In the genomic region with DNA sequence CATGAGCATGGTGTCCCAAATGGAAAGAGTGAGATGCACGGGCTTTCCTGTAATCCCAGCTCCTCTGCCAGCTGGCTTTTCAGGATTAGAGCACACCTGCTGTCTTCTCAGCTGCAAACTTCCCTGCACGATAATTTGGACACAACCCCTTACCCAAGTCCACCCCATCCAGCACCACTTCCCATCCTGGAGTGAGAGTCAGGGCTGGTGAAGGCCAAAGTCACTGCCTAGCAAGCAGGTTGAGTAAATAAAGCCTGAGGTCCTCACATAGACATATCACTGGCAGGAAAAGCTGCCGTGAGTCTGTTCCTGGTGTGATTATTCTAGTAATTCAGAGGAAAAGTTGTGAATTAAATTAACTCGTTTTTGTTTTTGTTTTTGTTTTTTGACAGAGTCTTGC, we compare ENCODE assay signal across 17 cellular contexts.
DNase-seq lines count a peak whose midpoint lies in the region; ATAC-seq and TF ChIP-seq lines count a peak whose summit lies in the region.
"Had no signal": no experiment of that assay in that cellular context is flagged by ENCODE, and none has a peak within 500 bp of the region (broad histone marks: within the 10 kb centered on the region; RNA-seq: fewer than 3 reads in every experiment).

No MANE protein-coding gene starts in this region.

- no peak overlapping the region for H3K18ac ChIP-seq in IMR-90 (ENCODE audit: low read depth, low read length)

- TF ChIP-seq POLR2A in IMR-90 (IDR thresholded peaks at IDR 0.05; ENCODE audit: low read depth, low read length) (no peak), lower leg skin (IDR thresholded peaks at IDR 0.05) (no peak)

- no peak overlapping the region for H4K5ac ChIP-seq in IMR-90 (ENCODE audit: low read depth, low read length)

- peak overlapping the region; percentile 32 for H2AK9ac ChIP-seq in IMR-90 (replicated peaks; ENCODE audit: low read depth, low read length, poor library complexity)

- no peak overlapping the region for H2BK20ac ChIP-seq in IMR-90 (ENCODE audit: low read depth, low read length)

- in situ Hi-C loops in IMR-90 (cut with MboI; ENCODE audit: low sequenced_read_pairs): no loop called here

- H3K23ac ChIP-seq in IMR-90 (ENCODE audit: low read depth, low read length): no peak overlapping the region

- H4K91ac ChIP-seq in IMR-90 (ENCODE audit: insufficient read depth, low read depth, low read length): no peak overlapping the region

- no peaks in the 10 kb centered on the region for H3K79me1 ChIP-seq in IMR-90 (ENCODE audit: low read depth in 1 of 2, low read length in 2 of 2)

- no peaks in the 10 kb centered on the region for H3K9me3 ChIP-seq in IMR-90 (ENCODE audit: control insufficient read depth, insufficient read depth, low read length)
- H3K9me3 ChIP-seq in WERI-Rb-1 (ENCODE audit: severe bottlenecking): no peaks in the 10 kb centered on the region

- no peak for TF ChIP-seq CTCF in IMR-90 (conservative IDR thresholded peaks at IDR 0.05; ENCODE audit: low read depth, low read length)
- no peak for TF ChIP-seq CTCF in WERI-Rb-1 (IDR thresholded peaks at IDR 0.05; ENCODE audit: low read depth, low read length)
- no peak for TF ChIP-seq CTCF in lower leg skin (IDR thresholded peaks at IDR 0.05)
- TF ChIP-seq CTCF in coronary artery (IDR thresholded peaks at IDR 0.05): no peak

- no peak overlapping the region for H4K8ac ChIP-seq in IMR-90 (ENCODE audit: low read depth in 2 of 2, low read length in 2 of 2)

- CTCF ChIA-PET in IMR-90 (lab: Yijun Ruan, JAX): no interaction called here

- TF ChIP-seq RAD21 in IMR-90 (IDR thresholded peaks at IDR 0.05; ENCODE audit: low read length): no peak

- H4K20me1 ChIP-seq in IMR-90 (ENCODE audit: insufficient read depth, low read length): no peaks in the 10 kb centered on the region

- no peak overlapping the region for H2AFZ ChIP-seq in IMR-90 (replicated peaks; ENCODE audit: low read length, poor library complexity)
- H2AFZ ChIP-seq: GM23248 had no signal

- dilution Hi-C loops in IMR-90 (cut with HindIII; ENCODE audit: low sequenced_read_pairs, unreplicated experiment): no loop called here

- no peaks in the 10 kb centered on the region for H3K36me3 Mint-ChIP-seq in activated T-helper 2 cell treated with anti-CD3 and anti-CD28 coated beads, Interferon-gamma antibody, Interleukin-2, Interleukin-4, amounts not matched to agents 10 μg/mL and 5 μg/mL and 100 μg/mL, durations not matched to agents 14 hours and 24 hours and 36 hours (ENCODE audit: low read depth)
- H3K36me3 Mint-ChIP-seq: CD4-positive, alpha-beta memory T cell had no signal

- H3K9ac ChIP-seq in IMR-90 (ENCODE audit: low read depth, low read length): no peak overlapping the region
- H3K9ac ChIP-seq: GM23248 had no signal

- intact Hi-C loops in IMR-90 (cut with micrococcal nuclease): no loop called here
- intact Hi-C loops in lower leg skin (cut with DNase I; ENCODE audit: low total_unique reads): no loop called here
- intact Hi-C loops in activated T-helper 2 cell treated with anti-CD3 and anti-CD28 coated beads, Interferon-gamma antibody, Interleukin-2, Interleukin-4, amounts not matched to agents 10 μg/mL and 5 μg/mL and 100 μg/mL, durations not matched to agents 14 hours and 24 hours and 36 hours (cut with micrococcal nuclease): no loop called here

- no peak overlapping the region for H2AK5ac ChIP-seq in IMR-90 (ENCODE audit: low read depth, low read length)

- H3K4me1 Mint-ChIP-seq in activated T-helper 2 cell treated with anti-CD3 and anti-CD28 coated beads, Interferon-gamma antibody, Interleukin-2, Interleukin-4, amounts not matched to agents 10 μg/mL and 5 μg/mL and 100 μg/mL, durations not matched to agents 14 hours and 24 hours and 36 hours (ENCODE audit: low read depth): no peaks in the 10 kb centered on the region
- H3K4me1 Mint-ChIP-seq: CD4-positive, alpha-beta memory T cell had no signal

- H3K4me3 Mint-ChIP-seq in activated T-helper 2 cell treated with anti-CD3 and anti-CD28 coated beads, Interferon-gamma antibody, Interleukin-2, Interleukin-4, amounts not matched to agents 10 μg/mL and 5 μg/mL and 100 μg/mL, durations not matched to agents 14 hours and 24 hours and 36 hours (ENCODE audit: low read depth): no peak overlapping the region
- H3K4me3 Mint-ChIP-seq: CD4-positive, alpha-beta memory T cell had no signal

- POLR2A ChIA-PET in IMR-90 (lab: Charles Lee; ENCODE audit: unreplicated experiment): no interaction called here

- 40% methylated on average over 1 of the region's 4 CpGs; no CpG with 5 or more reads in 1 of the 2 experiments for WGBS in IMR-90 (ENCODE audit: extremely low coverage in 2 of 2, insufficient read length in 1 of 2), 2 experiments
- 64 to 76% methylated on average over 3 to 4 of the region's 4 CpGs for WGBS in lower leg skin, 2 donors

- H3K4me2 ChIP-seq in IMR-90 (ENCODE audit: low read depth, low read length): no peak overlapping the region

- H3K27me3 Mint-ChIP-seq in activated T-helper 2 cell treated with anti-CD3 and anti-CD28 coated beads, Interferon-gamma antibody, Interleukin-2, Interleukin-4, amounts not matched to agents 10 μg/mL and 5 μg/mL and 100 μg/mL, durations not matched to agents 14 hours and 24 hours and 36 hours (ENCODE audit: low read depth): peaks cover 2% of the 10 kb centered on the region
- H3K27me3 Mint-ChIP-seq: CD4-positive, alpha-beta memory T cell had no signal

- H2BK5ac ChIP-seq in IMR-90 (ENCODE audit: low read depth, low read length, poor library complexity, severe bottlenecking): no peak overlapping the region

- DNase-seq in D341Med (ENCODE audit: low spot score): peak; percentile 25
- DNase-seq in IMR-90: no peak
- peak; percentile 60 for DNase-seq in NCI-H524 treated with DMSO at 0.1 percent for 48 hours (lab: John Stamatoyannopoulos, UW)
- peak; percentile 41 for DNase-seq in WERI-Rb-1
- DNase-seq in lower leg skin (ENCODE audit: low spot score in 2 of 2): no peak
- no peak for DNase-seq in activated T-helper 2 cell treated with anti-CD3 and anti-CD28 coated beads, Interferon-gamma antibody, Interleukin-2, Interleukin-4, amounts not matched to agents 10 μg/mL and 5 μg/mL and 100 μg/mL, durations not matched to agents 14 hours and 24 hours and 36 hours (ENCODE audit: low spot score)
- DNase-seq in coronary artery (ENCODE audit: low spot score): no peak
- DNase-seq: C1 segment of cervical spinal cord; Calu3; CD4-positive, alpha-beta memory T cell; COR-L47; DMS153; DND-41; GM23248; H7; HCEC 1CT had no signal

- H3K4me1 ChIP-seq in IMR-90 (ENCODE audit: control insufficient read depth, insufficient read depth, low read length): no peaks in the 10 kb centered on the region

- H2BK120ac ChIP-seq in IMR-90 (ENCODE audit: low read depth, low read length): no peak overlapping the region

- no peaks in the 10 kb centered on the region for H3K9me1 ChIP-seq in IMR-90 (ENCODE audit: insufficient read depth, low read length)

- H3K27me3 ChIP-seq in IMR-90 (ENCODE audit: control insufficient read depth, insufficient read depth, low read length) (peaks cover 10% of the 10 kb centered on the region), WERI-Rb-1 (ENCODE audit: insufficient read depth, low read depth, severe bottlenecking) (peaks cover 3% of the 10 kb centered on the region)

- H2BK15ac ChIP-seq in IMR-90 (ENCODE audit: low read depth, low read length): no peak overlapping the region

- H3K4ac ChIP-seq in IMR-90 (ENCODE audit: low read depth, low read length): no peak overlapping the region

- BruUV-seq in IMR-90 (replicated peaks; lab: Mats Ljungman, UMichigan): no TSS peak

- no peak overlapping the region for H3K27ac ChIP-seq in IMR-90 (ENCODE audit: insufficient read depth, low read length)
- no peak overlapping the region for H3K27ac ChIP-seq in WERI-Rb-1
- H3K27ac ChIP-seq in coronary artery: no peak overlapping the region
- H3K27ac ChIP-seq: GM23248 had no signal

- no peak overlapping the region for H3K14ac ChIP-seq in IMR-90 (replicated peaks; ENCODE audit: low read depth, low read length)

- no peak overlapping the region for H3K56ac ChIP-seq in IMR-90 (ENCODE audit: extremely low read depth, insufficient read depth, low read length)

- no peak overlapping the region for H3K4me3 ChIP-seq in IMR-90 (ENCODE audit: insufficient read depth, low read depth, low read length)
- H3K4me3 ChIP-seq in WERI-Rb-1 (ENCODE audit: low read depth, low read length): no peak overlapping the region
- no peak overlapping the region for H3K4me3 ChIP-seq in lower leg skin (ENCODE audit: low read depth, poor library complexity, severe bottlenecking)
- H3K4me3 ChIP-seq in coronary artery: no peak overlapping the region
- H3K4me3 ChIP-seq: GM23248 had no signal

- no peaks in the 10 kb centered on the region for H3K9me3 Mint-ChIP-seq in activated T-helper 2 cell treated with anti-CD3 and anti-CD28 coated beads, Interferon-gamma antibody, Interleukin-2, Interleukin-4, amounts not matched to agents 10 μg/mL and 5 μg/mL and 100 μg/mL, durations not matched to agents 14 hours and 24 hours and 36 hours
- H3K9me3 Mint-ChIP-seq: CD4-positive, alpha-beta memory T cell had no signal

- ATAC-seq in IMR-90 (ENCODE audit: low read depth) (no peak), GM21717 (IDR thresholded peaks at IDR 0.05; ENCODE audit: unreplicated experiment) (no peak)

- H3K27ac Mint-ChIP-seq in activated T-helper 2 cell treated with anti-CD3 and anti-CD28 coated beads, Interferon-gamma antibody, Interleukin-2, Interleukin-4, amounts not matched to agents 10 μg/mL and 5 μg/mL and 100 μg/mL, durations not matched to agents 14 hours and 24 hours and 36 hours: no peak overlapping the region
- H3K27ac Mint-ChIP-seq: CD4-positive, alpha-beta memory T cell had no signal

- H3K36me3 ChIP-seq in IMR-90 (ENCODE audit: control insufficient read depth, insufficient read depth, low read length): no peaks in the 10 kb centered on the region
- H3K36me3 ChIP-seq in WERI-Rb-1: no peaks in the 10 kb centered on the region

TF ChIP-seq in IMR-90, 13 proteins besides CTCF, POLR2A, EP300 and RAD21:
- TF ChIP-seq NFE2L2 (IDR thresholded peaks at IDR 0.05; ENCODE audit: low read depth, low read length): no peak
- TF ChIP-seq CEBPB (IDR thresholded peaks at IDR 0.05; ENCODE audit: low read depth, low read length): no peak
- TF ChIP-seq, protein P1, sequence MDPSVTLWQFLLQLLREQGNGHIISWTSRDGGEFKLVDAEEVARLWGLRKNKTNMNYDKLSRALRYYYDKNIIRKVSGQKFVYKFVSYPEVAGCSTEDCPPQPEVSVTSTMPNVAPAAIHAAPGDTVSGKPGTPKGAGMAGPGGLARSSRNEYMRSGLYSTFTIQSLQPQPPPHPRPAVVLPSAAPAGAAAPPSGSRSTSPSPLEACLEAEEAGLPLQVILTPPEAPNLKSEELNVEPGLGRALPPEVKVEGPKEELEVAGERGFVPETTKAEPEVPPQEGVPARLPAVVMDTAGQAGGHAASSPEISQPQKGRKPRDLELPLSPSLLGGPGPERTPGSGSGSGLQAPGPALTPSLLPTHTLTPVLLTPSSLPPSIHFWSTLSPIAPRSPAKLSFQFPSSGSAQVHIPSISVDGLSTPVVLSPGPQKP (IDR thresholded peaks at IDR 0.05; ENCODE audit: borderline replicate concordance, low read depth, low read length): no peak
- TF ChIP-seq MXI1 (IDR thresholded peaks at IDR 0.05; ENCODE audit: borderline replicate concordance, low read depth, low read length): no peak

Comparison
In these comparisons a context has a peak if more than half of its experiments do, and no peak if none do; other contexts are left out.
1. DNase-seq: peak in D341Med (single experiment), NCI-H524 treated with DMSO at 0.1 percent for 48 hours (single experiment) and WERI-Rb-1 (single experiment); none in IMR-90 (single experiment), lower leg skin (0 of 2), activated T-helper 2 cell treated with anti-CD3 and anti-CD28 coated beads, Interferon-gamma antibody, Interleukin-2, Interleukin-4, amounts not matched to agents 10 μg/mL and 5 μg/mL and 100 μg/mL, durations not matched to agents 14 hours and 24 hours and 36 hours (single experiment) and coronary artery (single experiment).